Comparison of ENCODE assay signal across 8 cellular contexts in genomic region chr18:80109676-80110078, GRCh38. TPM values are rescaled to one million over a fixed set of nuclear protein-coding genes. Genes with fewer than 3 reads are reported as not detected.
DNase-seq lines count a peak whose midpoint lies in the region; ATAC-seq and TF ChIP-seq lines count a peak whose summit lies in the region.

No MANE protein-coding gene starts in this region.

- TF ChIP-seq CTCF in fibroblast of mammary gland (conservative IDR thresholded peaks at IDR 0.05; ENCODE audit: control insufficient read depth, insufficient read depth, low read depth, low read length) (no peak), nephron progenitor cell (IDR thresholded peaks at IDR 0.05) (no peak)

- H3K4me1 Mint-ChIP-seq in activated CD4-positive, alpha-beta memory T cell treated with anti-CD3 and anti-CD28 coated beads for 36 hours (ENCODE audit: low read depth) = peaks cover 48% of the 10 kb centered on the region
- H3K4me1 Mint-ChIP-seq in nephron progenitor cell = peaks cover 63% of the 10 kb centered on the region

- H3K36me3 Mint-ChIP-seq in activated CD4-positive, alpha-beta memory T cell treated with anti-CD3 and anti-CD28 coated beads for 36 hours = peaks cover 5% of the 10 kb centered on the region
- H3K36me3 Mint-ChIP-seq in nephron progenitor cell (ENCODE audit: low read depth) = peaks cover 10% of the 10 kb centered on the region

- CTCF ChIA-PET in activated CD4-positive, alpha-beta memory T cell treated with anti-CD3 and anti-CD28 coated beads for 36 hours (lab: Charles Lee) = no interaction called here

- POLR2A ChIA-PET in activated CD4-positive, alpha-beta memory T cell treated with anti-CD3 and anti-CD28 coated beads for 36 hours (lab: Charles Lee) = interaction anchor here (0.7 kb wide), 1 partner anchor 75 kb away, joined by 3 read pairs; the partner anchor contains the start of gene RBFA

- peak overlapping the region; percentile 73 for H3K4me3 ChIP-seq in fibroblast of mammary gland (ENCODE audit: control insufficient read depth, low read depth, low read length)

- ATAC-seq in GM21717 (IDR thresholded peaks at IDR 0.05; ENCODE audit: unreplicated experiment) = peak; percentile 32

- H3K27ac Mint-ChIP-seq in activated CD4-positive, alpha-beta memory T cell treated with anti-CD3 and anti-CD28 coated beads for 36 hours = peak overlapping the region; percentile 73
- H3K27ac Mint-ChIP-seq in nephron progenitor cell = no peak overlapping the region

- intact Hi-C loops in activated CD4-positive, alpha-beta memory T cell treated with anti-CD3 and anti-CD28 coated beads for 36 hours (cut with micrococcal nuclease) = loop anchor here (1.0 to 2.0 kb wide), 5 partner anchors 38 to 430 kb away; partner anchors contain the start of genes CTDP1, RBFA, SLC66A2 and TXNL4A

- H3K9me3 Mint-ChIP-seq in activated CD4-positive, alpha-beta memory T cell treated with anti-CD3 and anti-CD28 coated beads for 36 hours = no peaks in the 10 kb centered on the region
- no peaks in the 10 kb centered on the region for H3K9me3 Mint-ChIP-seq in nephron progenitor cell

- DNase-seq in SIG-M5 treated with dmso at 0.1 percent for 504 hours (lab: John Stamatoyannopoulos, UW; ENCODE audit: unreplicated experiment) (peak; percentile 28), SIG-M5 (lab: John Stamatoyannopoulos, UW) (no peak), Kasumi-1 (lab: John Stamatoyannopoulos, UW) (peak; percentile 30 to 35), fibroblast of mammary gland (ENCODE audit: low read depth) (peak; percentile 48), nephron progenitor cell (peak; percentile 67), OCI-M2 (lab: John Stamatoyannopoulos, UW; ENCODE audit: unreplicated experiment) (no peak)
- peak; percentile 48 for DNase-seq in activated CD4-positive, alpha-beta memory T cell treated with anti-CD3 and anti-CD28 coated beads for 36 hours

- H3K27me3 Mint-ChIP-seq in activated CD4-positive, alpha-beta memory T cell treated with anti-CD3 and anti-CD28 coated beads for 36 hours = no peaks in the 10 kb centered on the region
- H3K27me3 Mint-ChIP-seq in nephron progenitor cell (ENCODE audit: low read depth, poor library complexity) = peaks cover 5% of the 10 kb centered on the region

- H3K4me3 Mint-ChIP-seq in activated CD4-positive, alpha-beta memory T cell treated with anti-CD3 and anti-CD28 coated beads for 36 hours = peak overlapping the region; percentile 80
- peak overlapping the region; percentile 88 for H3K4me3 Mint-ChIP-seq in nephron progenitor cell

RNA-seq across cellular contexts. Expression of gene ADNP2, which starts 0.6 kb away (rescaled TPM):
- 10 to 100 TPM; 19.4 to 21.7 TPM for total RNA-seq in activated CD4-positive, alpha-beta memory T cell treated with anti-CD3 and anti-CD28 coated beads for 36 hours

Comparison
In these comparisons a context has a peak if more than half of its experiments do, and no peak if none do; other contexts are left out.
1. DNase-seq: peak in SIG-M5 treated with dmso at 0.1 percent for 504 hours (single experiment), Kasumi-1 (2 of 2), activated CD4-positive, alpha-beta memory T cell treated with anti-CD3 and anti-CD28 coated beads for 36 hours (single experiment), fibroblast of mammary gland (single experiment) and nephron progenitor cell (single experiment); none in SIG-M5 (single experiment) and OCI-M2 (single experiment).